In the genomic region with DNA sequence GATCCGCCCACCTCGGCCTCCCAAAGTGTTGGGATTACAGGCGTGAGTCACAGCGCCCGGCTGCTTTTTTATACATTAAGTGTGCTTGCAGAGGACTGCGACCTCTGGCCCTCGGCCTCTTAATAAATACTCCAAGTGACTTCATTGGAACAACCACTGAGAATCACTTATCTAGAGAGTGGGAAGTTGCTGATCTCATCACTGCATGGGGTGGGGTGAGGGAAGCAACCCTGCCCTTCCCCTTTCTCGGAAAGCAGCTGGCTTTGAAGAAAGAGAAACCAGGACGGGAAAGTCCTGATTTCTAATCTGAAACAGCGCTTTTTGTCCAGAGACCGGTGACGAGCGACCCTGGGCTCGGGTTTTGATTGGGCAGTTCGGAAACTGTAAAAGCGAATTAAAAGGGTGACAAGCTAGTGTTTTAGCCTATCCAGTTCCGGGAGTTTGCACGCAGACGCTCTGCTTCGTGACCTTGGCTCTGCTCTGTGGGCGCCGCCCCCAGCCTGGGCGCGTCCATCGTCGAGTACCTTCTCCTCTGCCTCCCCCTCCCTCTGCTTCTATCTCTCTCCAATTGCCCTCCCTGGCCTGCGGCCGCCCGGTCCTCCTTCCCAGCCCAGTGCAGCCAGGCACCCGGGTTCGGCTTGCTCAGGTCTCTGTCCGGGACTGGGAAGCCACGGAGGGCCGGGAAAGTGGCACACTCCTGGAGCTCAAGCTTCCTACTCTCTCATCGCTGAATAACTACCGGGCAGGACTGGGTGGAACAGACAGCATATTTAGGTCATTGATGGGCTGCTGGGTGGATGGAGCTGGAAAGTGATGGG, we compare ENCODE assay signal across 8 cellular contexts. TPM values are rescaled to one million over a fixed set of nuclear protein-coding genes. Genes with fewer than 3 reads are reported as not detected.
A peak's percentile ranks its signal among the peaks of the same experiment; 100 is the strongest.
DNase-seq lines count a peak whose midpoint lies in the region; ATAC-seq, FAIRE-seq and TF ChIP-seq lines count a peak whose summit lies in the region.

No MANE protein-coding gene starts in this region.

- H3K36me3 ChIP-seq in bronchial epithelial cell (ENCODE audit: control insufficient read depth, insufficient read depth, low read length) = no peaks in the 10 kb centered on the region
- H3K36me3 ChIP-seq in iPS-20b (ENCODE audit: insufficient read depth, low read depth, low read length) = no peaks in the 10 kb centered on the region
- peaks cover 4 to 12% (median 5%) of the 10 kb centered on the region in 3 donors for H3K36me3 ChIP-seq in skeletal muscle tissue (ENCODE audit: control insufficient read depth in 3 of 3, insufficient read depth in 3 of 3, low read length in 3 of 3)

- H3K27ac ChIP-seq in AG04450 (ENCODE audit: low read depth, low read length) = peak overlapping the region; percentile 95
- H3K27ac ChIP-seq in iPS-20b (ENCODE audit: low read length) = no peak overlapping the region
- H3K27ac ChIP-seq in skeletal muscle tissue (ENCODE audit: low read depth, low read length) = peak overlapping the region; percentile 98

- FAIRE-seq in bronchial epithelial cell (lab: Jason Lieb, UNC) = no peak

- H3K4me3 ChIP-seq in AG04450 (ENCODE audit: low read depth, low read length) = peak overlapping the region; percentile 83
- peak overlapping the region; percentile 96 for H3K4me3 ChIP-seq in WI38 (ENCODE audit: low read depth, low read length)
- peak overlapping the region; percentile 57 for H3K4me3 ChIP-seq in bronchial epithelial cell (ENCODE audit: low read depth, low read length)
- H3K4me3 ChIP-seq in iPS-20b (ENCODE audit: low read length) = peak overlapping the region; percentile 83
- peak overlapping the region; percentile 96 to 98 (median 98) for H3K4me3 ChIP-seq in skeletal muscle tissue (ENCODE audit: low read length in 3 of 3)

- CTCF ChIA-PET in AG04450 (lab: Charles Lee) = interaction anchor here (1.0 to 7.2 kb wide), 4 partner anchors 10 to 64 kb away, joined by 3 to 41 read pairs (median 24); a partner anchor contains a TSS

- DNase-seq in AG04450 (ENCODE audit: low read depth, low spot score) (peak; percentile 95), NCI-H2227 (lab: John Stamatoyannopoulos, UW; ENCODE audit: unreplicated experiment) (peak; percentile 95), bronchial epithelial cell (ENCODE audit: low read depth) (peak; percentile 96)

- peaks cover 10% of the 10 kb centered on the region; the same call in 1 of the 2 replicates for H3K4me1 ChIP-seq in iPS-20b (ENCODE audit: insufficient read depth, low read length)
- H3K4me1 ChIP-seq in skeletal muscle tissue (ENCODE audit: control insufficient read depth in 3 of 3, insufficient read depth in 3 of 3, low read length in 3 of 3) = peaks cover 10 to 33% (median 23%) of the 10 kb centered on the region in 3 donors

- no peaks in the 10 kb centered on the region for H3K9me3 ChIP-seq in AG04450 (ENCODE audit: control insufficient read depth, insufficient read depth, low read length)
- H3K9me3 ChIP-seq in iPS-20b (ENCODE audit: insufficient read depth, low read depth, low read length) = no peaks in the 10 kb centered on the region
- no peaks in the 10 kb centered on the region for H3K9me3 ChIP-seq in skeletal muscle tissue (ENCODE audit: control insufficient read depth in 3 of 3, low read length in 3 of 3)

- ATAC-seq in GM18907 (IDR thresholded peaks at IDR 0.05; ENCODE audit: unreplicated experiment) = peak; percentile 77
- ATAC-seq in HG03159 (IDR thresholded peaks at IDR 0.05; ENCODE audit: unreplicated experiment) = peak; percentile 66

- TF ChIP-seq CTCF in AG04450 (IDR thresholded peaks at IDR 0.05; ENCODE audit: low read depth, low read length) (no peak), WI38 (IDR thresholded peaks at IDR 0.05; ENCODE audit: low read depth, low read length) (no peak), bronchial epithelial cell (IDR thresholded peaks at IDR 0.05; ENCODE audit: insufficient read depth, low read length, severe bottlenecking) (no peak)

- H3K27me3 ChIP-seq in AG04450 (ENCODE audit: control insufficient read depth, insufficient read depth, low read length) (no peaks in the 10 kb centered on the region), bronchial epithelial cell (ENCODE audit: control insufficient read depth, insufficient read depth, low read length) (no peaks in the 10 kb centered on the region), iPS-20b (ENCODE audit: insufficient read depth, low read length) (peaks cover 6% of the 10 kb centered on the region; the same call in 1 of the 2 replicates), skeletal muscle tissue (ENCODE audit: control insufficient read depth in 3 of 3, insufficient read depth in 3 of 3, low read length in 3 of 3) (no peaks in the 10 kb centered on the region)

- peak overlapping the region; percentile 60; the same call in 1 of the 2 replicates for H3K9ac ChIP-seq in iPS-20b (ENCODE audit: low read depth, low read length)
- H3K9ac ChIP-seq in skeletal muscle tissue (ENCODE audit: low read depth in 1 of 3, low read length in 3 of 3) = peak overlapping the region; percentile 86 to 99 (median 96)

- POLR2A ChIA-PET in AG04450 (lab: Yijun Ruan, JAX) = interaction anchor here (1.0 to 4.6 kb wide), 3 partner anchors 17 to 192 kb away, joined by 4 to 67 read pairs (median 7); a partner anchor contains a TSS

RNA-seq across cellular contexts. Expression of a gene that starts 7.5 kb away (rescaled TPM):
- polyA plus RNA-seq in AG04450 (2011; rRNA removed) = 11.9 and 16.4 TPM in 2 replicates
- 10.1 and 15.4 TPM in 2 replicates for polyA minus RNA-seq in AG04450 (2011; rRNA and poly(A)+ RNA removed)
- total RNA-seq in bronchial epithelial cell (7.1 and 7.8 TPM in 2 replicates), skeletal muscle tissue (16.7 TPM)

RNA-seq across cellular contexts. Expression of a gene that starts 17.5 kb away (rescaled TPM):
- 5,193 and 5,536 TPM in 2 replicates for polyA plus RNA-seq in AG04450 (2011; rRNA removed)
- polyA minus RNA-seq in AG04450 (2011; rRNA and poly(A)+ RNA removed) = 456 and 553 TPM in 2 replicates
- total RNA-seq in bronchial epithelial cell (681 and 808 TPM in 2 replicates), skeletal muscle tissue (876 TPM)

RNA-seq across cellular contexts. Expression of a gene that starts 17.7 kb away (rescaled TPM):
- polyA plus RNA-seq in AG04450 (2011; rRNA removed) = 0.17 and 0.50 TPM in 2 replicates
- 0.26 and 0.28 TPM in 2 replicates for polyA minus RNA-seq in AG04450 (2011; rRNA and poly(A)+ RNA removed)
- total RNA-seq in bronchial epithelial cell (0.13 TPM in 1 of 2 replicates, not detected in the other), skeletal muscle tissue (2.6 TPM)
